ENCODE assay signal across 1 cellular context in the genomic region with DNA sequence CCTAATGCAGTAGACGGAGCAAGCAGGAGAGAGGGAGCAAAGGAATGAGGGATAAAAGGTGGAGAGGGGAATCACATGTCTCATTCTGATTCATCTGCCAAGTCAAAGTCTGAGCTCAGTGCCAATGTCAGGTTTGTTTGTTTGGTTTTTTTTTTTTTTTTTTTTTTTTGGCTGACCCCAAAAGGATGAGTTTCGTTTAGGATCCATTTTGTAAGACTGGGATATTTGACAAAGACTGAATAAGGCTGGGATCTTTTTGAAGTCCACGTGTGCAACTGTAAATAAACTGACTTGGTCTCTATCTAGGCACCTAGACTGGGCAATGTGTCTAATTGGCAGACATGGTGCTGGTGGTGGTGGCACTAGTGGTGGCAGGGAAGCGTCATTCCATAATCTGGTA.
TF ChIP-seq lines count a peak whose summit lies in the region.

No MANE protein-coding gene starts in this region.

TF ChIP-seq in liver, 16 proteins besides CTCF, POLR2A, EP300 and RAD21 (continued from another document):
- TF ChIP-seq YY1 (IDR thresholded peaks at IDR 0.05) (peak; percentile 94), SP1 (IDR thresholded peaks at IDR 0.05) (peak; percentile 42), GABPA (IDR thresholded peaks at IDR 0.05 in 1 of 2, conservative IDR thresholded peaks at IDR 0.05 in 1 of 2) (no peak), FOXA2 (IDR thresholded peaks at IDR 0.05) (peak; percentile 33), HNF4G (IDR thresholded peaks at IDR 0.05) (no peak), JUND (IDR thresholded peaks at IDR 0.05) (peak; percentile 52 to 85), RXRA (IDR thresholded peaks at IDR 0.05) (peak; percentile 65 to 87), EGR1 (IDR thresholded peaks at IDR 0.05; ENCODE audit: low read depth in 2 of 2) (peak in 1 of 2 donors; percentile 23)
- TF ChIP-seq, protein P1, sequence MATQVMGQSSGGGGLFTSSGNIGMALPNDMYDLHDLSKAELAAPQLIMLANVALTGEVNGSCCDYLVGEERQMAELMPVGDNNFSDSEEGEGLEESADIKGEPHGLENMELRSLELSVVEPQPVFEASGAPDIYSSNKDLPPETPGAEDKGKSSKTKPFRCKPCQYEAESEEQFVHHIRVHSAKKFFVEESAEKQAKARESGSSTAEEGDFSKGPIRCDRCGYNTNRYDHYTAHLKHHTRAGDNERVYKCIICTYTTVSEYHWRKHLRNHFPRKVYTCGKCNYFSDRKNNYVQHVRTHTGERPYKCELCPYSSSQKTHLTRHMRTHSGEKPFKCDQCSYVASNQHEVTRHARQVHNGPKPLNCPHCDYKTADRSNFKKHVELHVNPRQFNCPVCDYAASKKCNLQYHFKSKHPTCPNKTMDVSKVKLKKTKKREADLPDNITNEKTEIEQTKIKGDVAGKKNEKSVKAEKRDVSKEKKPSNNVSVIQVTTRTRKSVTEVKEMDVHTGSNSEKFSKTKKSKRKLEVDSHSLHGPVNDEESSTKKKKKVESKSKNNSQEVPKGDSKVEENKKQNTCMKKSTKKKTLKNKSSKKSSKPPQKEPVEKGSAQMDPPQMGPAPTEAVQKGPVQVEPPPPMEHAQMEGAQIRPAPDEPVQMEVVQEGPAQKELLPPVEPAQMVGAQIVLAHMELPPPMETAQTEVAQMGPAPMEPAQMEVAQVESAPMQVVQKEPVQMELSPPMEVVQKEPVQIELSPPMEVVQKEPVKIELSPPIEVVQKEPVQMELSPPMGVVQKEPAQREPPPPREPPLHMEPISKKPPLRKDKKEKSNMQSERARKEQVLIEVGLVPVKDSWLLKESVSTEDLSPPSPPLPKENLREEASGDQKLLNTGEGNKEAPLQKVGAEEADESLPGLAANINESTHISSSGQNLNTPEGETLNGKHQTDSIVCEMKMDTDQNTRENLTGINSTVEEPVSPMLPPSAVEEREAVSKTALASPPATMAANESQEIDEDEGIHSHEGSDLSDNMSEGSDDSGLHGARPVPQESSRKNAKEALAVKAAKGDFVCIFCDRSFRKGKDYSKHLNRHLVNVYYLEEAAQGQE (IDR thresholded peaks at IDR 0.05), result no peak
- TF ChIP-seq, protein P2, sequence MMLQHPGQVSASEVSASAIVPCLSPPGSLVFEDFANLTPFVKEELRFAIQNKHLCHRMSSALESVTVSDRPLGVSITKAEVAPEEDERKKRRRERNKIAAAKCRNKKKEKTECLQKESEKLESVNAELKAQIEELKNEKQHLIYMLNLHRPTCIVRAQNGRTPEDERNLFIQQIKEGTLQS (IDR thresholded peaks at IDR 0.05), result peak; percentile 10
